Comparison of ENCODE assay signal across 10 cellular contexts in the genomic region with DNA sequence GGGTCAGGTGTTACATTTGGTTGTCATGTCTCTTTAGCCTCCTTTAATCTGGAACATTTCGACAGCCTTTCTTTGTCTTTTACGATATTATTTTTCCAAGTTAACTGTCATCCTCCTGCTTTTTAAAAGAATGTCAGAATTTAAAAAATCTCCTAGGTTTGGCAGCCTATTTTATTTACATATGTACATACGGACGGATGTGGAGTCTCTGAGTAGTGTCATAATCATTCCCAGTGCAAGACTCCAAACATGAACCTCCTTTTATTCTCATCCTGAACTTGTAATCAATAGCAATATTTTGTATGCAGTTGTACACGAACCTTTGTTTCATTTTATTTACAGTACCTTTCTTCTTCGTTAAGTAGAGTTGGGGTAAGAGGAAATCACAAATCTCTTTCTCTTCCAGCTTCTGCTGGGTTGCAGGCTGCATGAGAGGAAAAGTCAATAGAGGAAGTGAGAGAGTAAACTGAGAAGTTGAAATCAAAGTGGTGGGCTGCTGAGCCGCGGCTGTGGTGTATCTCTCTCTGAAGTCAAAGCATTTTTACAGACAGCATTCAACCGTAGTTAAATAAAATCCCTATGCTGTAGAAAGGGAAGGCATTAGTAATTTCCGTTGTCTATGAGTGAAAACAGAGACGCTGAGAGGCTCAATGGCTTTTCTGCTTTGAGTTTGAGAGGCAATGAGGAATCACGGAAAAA. TPM values are rescaled to one million over a fixed set of nuclear protein-coding genes. Genes with fewer than 3 reads are reported as not detected.
A peak's percentile ranks its signal among the peaks of the same experiment; 100 is the strongest.
DNase-seq lines count a peak whose midpoint lies in the region; ATAC-seq and TF ChIP-seq lines count a peak whose summit lies in the region.
"Had no signal": no experiment of that assay in that cellular context is flagged by ENCODE, and none has a peak within 500 bp of the region (broad histone marks: within the 10 kb centered on the region; RNA-seq: fewer than 3 reads in every experiment).

No MANE protein-coding gene starts in this region.

- peak; percentile 66 for DNase-seq in CD1c-positive myeloid dendritic cell (ENCODE audit: extremely low spot score)
- DNase-seq in OCI-LY7 (ENCODE audit: low spot score), result peak; percentile 76
- DNase-seq in mesenchymal stem cell, result no peak
- no peak for DNase-seq in inferior parietal cortex (ENCODE audit: extremely low spot score)
- DNase-seq in heart right ventricle, result no peak
- no peak for DNase-seq in iPS-NIHi11 (ENCODE audit: low spot score)

- no peak overlapping the region for H2BK5ac ChIP-seq in mesenchymal stem cell (ENCODE audit: low read depth, low read length, poor library complexity, severe bottlenecking)

- H4K91ac ChIP-seq in mesenchymal stem cell (ENCODE audit: low read length), result no peak overlapping the region

- H3K23ac ChIP-seq in mesenchymal stem cell (ENCODE audit: low read length in 2 of 2), result no peak overlapping the region

- no peaks in the 10 kb centered on the region for H3K79me1 ChIP-seq in mesenchymal stem cell (replicated peaks; ENCODE audit: low read length, poor library complexity, severe bottlenecking)

- peak overlapping the region; percentile 59 for H3K9ac ChIP-seq in mesenchymal stem cell (ENCODE audit: low read length)

- H3K36me3 ChIP-seq in OCI-LY7 (ENCODE audit: insufficient read depth, low read length) (no peaks in the 10 kb centered on the region), mesenchymal stem cell (ENCODE audit: control insufficient read depth in 1 of 2, insufficient read depth in 2 of 2, low read depth in 1 of 2, low read length in 2 of 2) (no peaks in the 10 kb centered on the region), heart right ventricle (no peaks in the 10 kb centered on the region)
- H3K36me3 ChIP-seq: thoracic aorta had no signal

- H3K4me2 ChIP-seq in OCI-LY7 (ENCODE audit: low read length) (peak overlapping the region; percentile 58), mesenchymal stem cell (ENCODE audit: low read length, poor library complexity, severe bottlenecking) (no peak overlapping the region)

- H4K20me1 ChIP-seq in OCI-LY7 (ENCODE audit: insufficient read depth, low read length), result no peaks in the 10 kb centered on the region

- no peaks in the 10 kb centered on the region for H3K79me2 ChIP-seq in OCI-LY7 (ENCODE audit: insufficient read depth, low read depth, low read length)

- H3K4me1 ChIP-seq in OCI-LY7 (ENCODE audit: insufficient read depth, low read length, poor library complexity, severe bottlenecking) (peaks cover 28% of the 10 kb centered on the region), mesenchymal stem cell (ENCODE audit: control insufficient read depth, insufficient read depth, low read depth, low read length) (no peaks in the 10 kb centered on the region), heart right ventricle (no peaks in the 10 kb centered on the region)

- H3K18ac ChIP-seq in mesenchymal stem cell (ENCODE audit: low read depth in 1 of 2, low read length in 2 of 2), result no peak overlapping the region

- intact Hi-C loops in OCI-LY7 (cut with micrococcal nuclease; ENCODE audit: unreplicated experiment) (loop anchor here (2.0 kb wide), 1 partner anchor 54 kb away; a partner anchor contains a TSS), heart right ventricle (cut with DNase I) (no loop called here)

- no peak overlapping the region for H3K14ac ChIP-seq in mesenchymal stem cell (ENCODE audit: low read length in 2 of 2)

- H2BK15ac ChIP-seq in mesenchymal stem cell (ENCODE audit: low read depth, poor library complexity, severe bottlenecking), result no peak overlapping the region

- no TSS peak for BruUV-seq in OCI-LY7 (replicated peaks; lab: Mats Ljungman, UMichigan)

- H3K9me3 ChIP-seq in OCI-LY7 (ENCODE audit: low read length) (no peaks in the 10 kb centered on the region), mesenchymal stem cell (ENCODE audit: control insufficient read depth, low read length) (no peaks in the 10 kb centered on the region), heart right ventricle (no peaks in the 10 kb centered on the region)
- H3K9me3 ChIP-seq: thoracic aorta had no signal

- no peak overlapping the region for H2BK120ac ChIP-seq in mesenchymal stem cell (ENCODE audit: low read depth, low read length)

- no peaks in the 10 kb centered on the region for H3K9me2 ChIP-seq in OCI-LY7 (ENCODE audit: insufficient read depth, low read length)

- POLR2A ChIA-PET in OCI-LY7 (lab: Charles Lee), result interaction anchor here (0.5 kb wide), 1 partner anchor 800 kb away, joined by 4 read pairs; no protein-coding TSS in a partner anchor

- H2AK5ac ChIP-seq in mesenchymal stem cell (ENCODE audit: low read length, severe bottlenecking), result no peak overlapping the region

- H2AFZ ChIP-seq in OCI-LY7 (ENCODE audit: low read length) (peak overlapping the region; percentile 68; the same call in 1 of the 2 replicates), mesenchymal stem cell (ENCODE audit: low read depth, low read length) (no peak overlapping the region)

- CTCF ChIA-PET in OCI-LY7 (lab: Charles Lee; ENCODE audit: unreplicated experiment), result no interaction called here

- H2BK12ac ChIP-seq in mesenchymal stem cell (ENCODE audit: low read length in 2 of 2), result no peak overlapping the region

- peak; percentile 95 for ATAC-seq in GM18907 (IDR thresholded peaks at IDR 0.05; ENCODE audit: unreplicated experiment)
- ATAC-seq in HG03039 (IDR thresholded peaks at IDR 0.05; ENCODE audit: unreplicated experiment), result peak; percentile 91
- no peak for ATAC-seq in heart right ventricle
- ATAC-seq: HCT116 had no signal

- no peak for TF ChIP-seq CTCF in OCI-LY7 (conservative IDR thresholded peaks at IDR 0.05; ENCODE audit: low read length)
- TF ChIP-seq CTCF in heart right ventricle (IDR thresholded peaks at IDR 0.05), result no peak

- H3K4ac ChIP-seq in mesenchymal stem cell (ENCODE audit: low read depth in 1 of 2, low read length in 2 of 2), result no peak overlapping the region

- 18% methylated on average over 2 of the region's 12 CpGs for WGBS in mesenchymal stem cell
- WGBS in heart right ventricle, 2 donors, result 54 to 62% methylated on average over 12 of the region's 12 CpGs

- H3K27me3 ChIP-seq in mesenchymal stem cell (ENCODE audit: control insufficient read depth in 1 of 2, insufficient read depth in 1 of 2, low read length in 2 of 2) (peaks cover 0 to 14% of the 10 kb centered on the region in 2 experiments), heart right ventricle (peaks cover 0 to 7% (median 0%) of the 10 kb centered on the region in 7 donors)

- H4K8ac ChIP-seq in mesenchymal stem cell (ENCODE audit: low read length), result no peak overlapping the region

- H3K4me3 ChIP-seq in OCI-LY7 (ENCODE audit: low read depth, low read length, poor library complexity, severe bottlenecking) (peak overlapping the region; percentile 40), mesenchymal stem cell (ENCODE audit: insufficient read depth in 1 of 2, low read depth in 1 of 2, low read length in 2 of 2) (peak overlapping the region in 1 of 2 experiments; percentile 52), heart right ventricle (no peak overlapping the region)
- H3K4me3 ChIP-seq: thoracic aorta had no signal

- peak overlapping the region; percentile 73 for H3K27ac ChIP-seq in OCI-LY7 (ENCODE audit: low read depth, low read length, poor library complexity, severe bottlenecking)
- H3K27ac ChIP-seq in mesenchymal stem cell (ENCODE audit: low read length, poor library complexity, severe bottlenecking), result no peak overlapping the region
- peak overlapping the region in 1 of 10 donors; percentile 56 for H3K27ac ChIP-seq in heart right ventricle
- H3K27ac ChIP-seq: thoracic aorta had no signal

RNA-seq across cellular contexts. Expression of a gene that starts 53.9 kb away (rescaled TPM):
- 14.2 and 21.6 TPM in 2 replicates for total RNA-seq in OCI-LY7 (2014; rRNA removed; shearing (Covaris generic))
- 34.3 and 35.4 TPM in 2 replicates for total RNA-seq in OCI-LY7 (2022)
- polyA plus RNA-seq in mesenchymal stem cell (2013, experiment 1 of 2), result 21.3 TPM
- 21.0 TPM for polyA plus RNA-seq in mesenchymal stem cell (2013, experiment 2 of 2)
- 10 to 100 TPM; 22.4 to 42.5 (median 35.1) TPM for total RNA-seq in heart right ventricle
- polyA plus RNA-seq in heart right ventricle, result 10 to 100 TPM in 1 of 2 donors, 1 to 10 TPM in 1; 6.7 to 14.8 TPM

Comparison
In these comparisons a context has a peak if more than half of its experiments do, and no peak if none do; other contexts are left out.
1. DNase-seq: peak in CD1c-positive myeloid dendritic cell (single experiment) and OCI-LY7 (single experiment); none in mesenchymal stem cell (single experiment), inferior parietal cortex (single experiment), heart right ventricle (0 of 2) and iPS-NIHi11 (single experiment).
2. ATAC-seq: peak in GM18907 (single experiment) and HG03039 (single experiment); none in heart right ventricle (0 of 8).